In the genomic region with DNA sequence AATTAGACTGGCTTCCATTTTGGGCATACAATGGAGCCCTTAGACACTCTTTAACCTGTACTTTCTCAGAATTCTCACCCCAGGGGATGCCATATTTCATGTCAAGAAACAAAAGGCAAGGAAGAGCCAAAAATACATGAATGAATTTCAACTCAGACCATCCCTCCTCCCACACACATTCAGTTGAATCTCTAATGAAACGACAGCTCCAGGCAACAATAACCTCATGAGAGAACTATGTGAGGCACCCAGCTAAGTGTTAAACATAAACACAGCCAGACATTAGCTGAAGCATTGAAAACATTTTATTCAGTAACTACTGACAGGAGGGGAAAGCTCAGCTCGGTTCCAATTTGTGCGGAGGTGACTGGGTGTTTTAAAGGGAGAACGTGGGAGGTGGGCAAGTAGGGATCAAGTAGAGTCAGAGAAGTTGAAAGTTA, we compare ENCODE assay signal across 16 cellular contexts.
A peak's percentile ranks its signal among the peaks of the same experiment; 100 is the strongest.
DNase-seq lines count a peak whose midpoint lies in the region; TF ChIP-seq lines count a peak whose summit lies in the region.
"Had no signal": no experiment of that assay in that cellular context is flagged by ENCODE, and none has a peak within 500 bp of the region (broad histone marks: within the 10 kb centered on the region; RNA-seq: fewer than 3 reads in every experiment).

No MANE protein-coding gene starts in this region.

- H3K9me3 ChIP-seq in HEK293 (ENCODE audit: control insufficient read depth, insufficient read depth, low read depth, low read length) (no peaks in the 10 kb centered on the region), SK-N-MC (ENCODE audit: low read depth, low read length) (no peaks in the 10 kb centered on the region)
- H3K9me3 ChIP-seq: right atrium auricular region had no signal

- H3K9ac ChIP-seq in SK-N-MC (ENCODE audit: insufficient read length) = no peak overlapping the region

- H3K4me3 Mint-ChIP-seq in progenitor cell of endocrine pancreas (ENCODE audit: low read depth) = no peak overlapping the region
- H3K4me3 Mint-ChIP-seq: stimulated activated naive CD8-positive, alpha-beta T cell treated with anti-CD3 and anti-CD28 coated beads, Interleukin-15, amount 100 ng/mL, for 72 hours had no signal

- H3K27ac ChIP-seq in HEK293 (ENCODE audit: extremely low read depth, low read depth, low read length) (no peak overlapping the region), SK-N-MC (peak overlapping the region; percentile 61), substantia nigra (ENCODE audit: low read depth, low read length, poor library complexity, severe bottlenecking) (no peak overlapping the region)
- H3K27ac ChIP-seq: right atrium auricular region had no signal

- H3K36me3 ChIP-seq in HEK293 (ENCODE audit: control insufficient read depth in 2 of 2, insufficient read depth in 1 of 2, low read length in 2 of 2) = no peaks in the 10 kb centered on the region
- H3K36me3 ChIP-seq in SK-N-MC (ENCODE audit: insufficient read depth, low read length) = no peaks in the 10 kb centered on the region
- H3K36me3 ChIP-seq: right atrium auricular region had no signal

- H3K9me3 Mint-ChIP-seq in progenitor cell of endocrine pancreas (ENCODE audit: low read depth) = no peaks in the 10 kb centered on the region

- no peak for TF ChIP-seq CTCF in HEK293 (tag by site-specific recombination; IDR thresholded peaks at IDR 0.05)
- TF ChIP-seq CTCF in progenitor cell of endocrine pancreas (IDR thresholded peaks at IDR 0.05; ENCODE audit: unreplicated experiment) = no peak

- no peaks in the 10 kb centered on the region for H3K36me3 Mint-ChIP-seq in progenitor cell of endocrine pancreas (ENCODE audit: insufficient read depth)

- CTCF ChIA-PET in HEK293 (lab: Yijun Ruan, JAX) = interaction anchor here (1.2 to 2.4 kb wide), 5 partner anchors 16 to 179 kb away, joined by 3 to 12 read pairs (median 3); no protein-coding TSS in a partner anchor

- intact Hi-C loops in posterior vena cava (cut with DNase I) = no loop called here

- no peak overlapping the region for H3K4me3 ChIP-seq in HEK293 (ENCODE audit: low read depth, low read length)
- peak overlapping the region; percentile 40; the same call in 1 of the 2 replicates for H3K4me3 ChIP-seq in SK-N-MC
- H3K4me3 ChIP-seq: right atrium auricular region had no signal

- peaks cover 13% of the 10 kb centered on the region for H3K4me1 Mint-ChIP-seq in progenitor cell of endocrine pancreas (ENCODE audit: low read depth)
- H3K4me1 Mint-ChIP-seq: stimulated activated naive CD8-positive, alpha-beta T cell treated with anti-CD3 and anti-CD28 coated beads, Interleukin-15, amount 100 ng/mL, for 72 hours had no signal

- H3K27ac Mint-ChIP-seq in progenitor cell of endocrine pancreas = peak overlapping the region; percentile 93
- H3K27ac Mint-ChIP-seq: stimulated activated naive CD8-positive, alpha-beta T cell treated with anti-CD3 and anti-CD28 coated beads, Interleukin-15, amount 100 ng/mL, for 72 hours had no signal

- DNase-seq in SK-N-MC (ENCODE audit: low read depth, low spot score) (peak; percentile 40), glomerular visceral epithelial cell (ENCODE audit: extremely low spot score) (peak; percentile 64), progenitor cell of endocrine pancreas (ENCODE audit: low spot score, unreplicated experiment) (no peak), substantia nigra (lab: John Stamatoyannopoulos, UW) (no peak), posterior vena cava (ENCODE audit: low spot score) (no peak), NCI-H146 (lab: John Stamatoyannopoulos, UW) (no peak), GDM1 (lab: John Stamatoyannopoulos, UW) (no peak)
- DNase-seq: activated CD4-positive, alpha-beta T cell treated with anti-CD3 and anti-CD28 coated beads for 1 hour; activated T-cell treated with anti-CD3 and anti-CD28 coated beads, Interleukin-2, amount 50 U/mL, for 48 hours; erythroblast; midbrain; NCI-H1930; NK-92 treated with Interleukin-12 subunit alpha and Interleukin-12 subunit beta, amount 100 ng/mL, for 24 hours; stimulated activated naive CD8-positive, alpha-beta T cell treated with anti-CD3 and anti-CD28 coated beads, Interleukin-15, amount 100 ng/mL, for 72 hours had no signal

- POLR2A ChIA-PET in HEK293 (lab: Yijun Ruan, JAX) = interaction anchor here (2.1 to 2.3 kb wide), 2 partner anchors 23 to 42 kb away, joined by 6 to 9 read pairs; no protein-coding TSS in a partner anchor

- H3K27me3 Mint-ChIP-seq in progenitor cell of endocrine pancreas = no peaks in the 10 kb centered on the region
- H3K27me3 Mint-ChIP-seq: stimulated activated naive CD8-positive, alpha-beta T cell treated with anti-CD3 and anti-CD28 coated beads, Interleukin-15, amount 100 ng/mL, for 72 hours had no signal

- H3K4me1 ChIP-seq in HEK293 (ENCODE audit: control insufficient read depth, insufficient read depth, low read length) = no peaks in the 10 kb centered on the region
- H3K4me1 ChIP-seq: right atrium auricular region had no signal

TF ChIP-seq in HEK293, 187 proteins besides CTCF, POLR2A, EP300 and RAD21:
- peak; percentile 80; the same call in 1 of the 2 replicates for TF ChIP-seq MEIS1 (CRISPR knock-in tag; IDR thresholded peaks at IDR 0.05; ENCODE audit: borderline replicate concordance)
- TF ChIP-seq ZNF211 (tag by site-specific recombination; IDR thresholded peaks at IDR 0.05; ENCODE audit: low read depth) = no peak
- TF ChIP-seq ZNF555 (tag by site-specific recombination; conservative IDR thresholded peaks at IDR 0.05) = no peak
- TF ChIP-seq HOXD13 (CRISPR knock-in tag; IDR thresholded peaks at IDR 0.05; ENCODE audit: borderline replicate concordance) = peak; percentile 68; the same call in 1 of the 2 replicates

Comparison
In these comparisons a context has a peak if more than half of its experiments do, and no peak if none do; other contexts are left out.
1. DNase-seq: peak in SK-N-MC (single experiment) and glomerular visceral epithelial cell (single experiment); none in progenitor cell of endocrine pancreas (single experiment), substantia nigra (0 of 49), posterior vena cava (single experiment), NCI-H146 (single experiment) and GDM1 (single experiment).